Comparison of ENCODE assay signal across 29 cellular contexts in the genomic region with DNA sequence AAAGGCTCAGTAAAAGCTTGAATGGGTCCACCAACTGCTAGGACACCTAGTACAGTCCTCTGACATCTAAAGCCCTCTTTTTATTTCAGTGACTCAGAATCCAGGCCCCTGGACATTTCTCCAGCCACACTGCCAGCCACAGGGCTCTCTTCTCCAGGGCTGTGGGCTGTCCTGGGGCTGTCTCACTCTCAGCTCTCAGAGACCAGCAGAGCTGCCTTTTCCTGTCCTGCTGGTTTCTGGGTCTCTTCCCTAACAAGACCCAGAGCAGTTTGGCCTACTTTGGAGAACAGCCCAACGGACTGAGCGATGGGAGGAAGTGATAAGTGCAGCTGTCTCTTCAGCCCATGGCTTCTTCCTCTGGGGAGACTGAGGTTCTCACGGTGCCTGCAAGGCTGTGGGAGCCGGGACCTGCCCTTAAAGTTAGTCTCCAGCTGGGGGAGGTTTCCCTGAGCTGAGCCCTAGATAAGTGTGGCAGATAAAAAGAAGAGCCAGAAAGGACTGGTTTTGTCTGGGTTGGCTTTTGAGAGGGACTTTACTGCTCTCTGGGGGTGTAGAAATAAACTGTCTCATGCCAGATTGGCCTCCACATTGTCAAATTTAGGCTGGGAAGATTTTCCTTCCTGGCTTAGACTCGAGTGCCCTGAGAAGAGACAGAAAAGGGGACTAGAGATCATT.
DNase-seq lines count a peak whose midpoint lies in the region; ATAC-seq, FAIRE-seq and TF ChIP-seq lines count a peak whose summit lies in the region.
"Had no signal": no experiment of that assay in that cellular context is flagged by ENCODE, and none has a peak within 500 bp of the region (broad histone marks: within the 10 kb centered on the region; RNA-seq: fewer than 3 reads in every experiment).

No MANE protein-coding gene starts in this region.

- H3K36me3 ChIP-seq in CD4-positive, CD25-positive, alpha-beta regulatory T cell (ENCODE audit: control insufficient read depth, insufficient read depth, low read length): no peaks in the 10 kb centered on the region
- H3K36me3 ChIP-seq in bronchial epithelial cell (ENCODE audit: control insufficient read depth, insufficient read depth, low read length): no peaks in the 10 kb centered on the region
- H3K36me3 ChIP-seq in trophoblast cell (ENCODE audit: control insufficient read depth in 1 of 2, insufficient read depth in 2 of 2, low read length in 2 of 2): no peaks in the 10 kb centered on the region
- H3K36me3 ChIP-seq: BE2C, uterus had no signal

- H4K91ac ChIP-seq in trophoblast cell (ENCODE audit: low read depth, low read length): peak overlapping the region; percentile 8

- no peaks in the 10 kb centered on the region for H3K9me3 ChIP-seq in CD4-positive, CD25-positive, alpha-beta regulatory T cell (ENCODE audit: control insufficient read depth in 2 of 2, low read length in 2 of 2)
- H3K9me3 ChIP-seq in trophoblast cell (ENCODE audit: insufficient read depth, low read depth, low read length): peaks cover 4% of the 10 kb centered on the region
- H3K9me3 ChIP-seq: BE2C, uterus had no signal

- no peak overlapping the region for H2AK5ac ChIP-seq in trophoblast cell (ENCODE audit: low read length)

- peak overlapping the region in 1 of 4 donors; percentile 73 for H3K4me3 Mint-ChIP-seq in CD4-positive, CD25-positive, alpha-beta regulatory T cell
- H3K4me3 Mint-ChIP-seq: activated CD8-positive, alpha-beta memory T cell treated with anti-CD3 and anti-CD28 coated beads, Interleukin-2, amount 10 ng/mL, durations not matched to agents 7 days and 5 days; activated naive CD8-positive, alpha-beta T cell treated with anti-CD3 and anti-CD28 coated beads, Interleukin-2, amount 50 U/mL, for 24 hours; activated T-cell treated with anti-CD3 and anti-CD28 coated beads, Interleukin-2, amount 50 U/mL, for 72 hours; endodermal cell; GM23338; IgD-negative memory B cell; WTC11 had no signal

- H3K27ac Mint-ChIP-seq in CD4-positive, CD25-positive, alpha-beta regulatory T cell: peak overlapping the region in 2 of 3 donors; percentile 75 to 80
- H3K27ac Mint-ChIP-seq: activated CD8-positive, alpha-beta memory T cell treated with anti-CD3 and anti-CD28 coated beads, Interleukin-2, amount 10 ng/mL, durations not matched to agents 7 days and 5 days; activated naive CD8-positive, alpha-beta T cell treated with anti-CD3 and anti-CD28 coated beads, Interleukin-2, amount 50 U/mL, for 24 hours; activated T-cell treated with anti-CD3 and anti-CD28 coated beads, Interleukin-2, amount 50 U/mL, for 72 hours; endodermal cell; GM23338; WTC11 had no signal

- H4K12ac ChIP-seq in trophoblast cell (ENCODE audit: low read depth, low read length): no peak overlapping the region

- peak overlapping the region; percentile 84 for H2BK12ac ChIP-seq in trophoblast cell (ENCODE audit: low read length)

- peaks cover 0 to 3% (median 0%) of the 10 kb centered on the region in 7 donors for H3K9me3 Mint-ChIP-seq in CD4-positive, CD25-positive, alpha-beta regulatory T cell
- H3K9me3 Mint-ChIP-seq: activated naive CD8-positive, alpha-beta T cell treated with anti-CD3 and anti-CD28 coated beads, Interleukin-2, amount 50 U/mL, for 24 hours; endodermal cell; GM23338; WTC11 had no signal

- FAIRE-seq in bronchial epithelial cell (lab: Jason Lieb, UNC): no peak

- H3K27ac ChIP-seq in CD4-positive, CD25-positive, alpha-beta regulatory T cell (ENCODE audit: insufficient read depth, low read length, poor library complexity, severe bottlenecking): no peak overlapping the region
- peak overlapping the region; percentile 68 for H3K27ac ChIP-seq in trophoblast cell (ENCODE audit: low read depth, low read length)
- H3K27ac ChIP-seq: parathyroid adenoma, uterus had no signal

- H3K4me1 ChIP-seq in CD4-positive, CD25-positive, alpha-beta regulatory T cell (ENCODE audit: control insufficient read depth, insufficient read depth, low read length, poor library complexity, severe bottlenecking): peaks cover 9% of the 10 kb centered on the region
- peaks cover 16 to 18% of the 10 kb centered on the region in 2 experiments for H3K4me1 ChIP-seq in trophoblast cell (ENCODE audit: control insufficient read depth in 1 of 2, insufficient read depth in 2 of 2, low read length in 2 of 2)
- H3K4me1 ChIP-seq: BE2C, parathyroid adenoma, uterus had no signal

- H3K27me3 Mint-ChIP-seq in CD4-positive, CD25-positive, alpha-beta regulatory T cell: no peaks in the 10 kb centered on the region
- H3K27me3 Mint-ChIP-seq: activated CD8-positive, alpha-beta memory T cell treated with anti-CD3 and anti-CD28 coated beads, Interleukin-2, amount 10 ng/mL, durations not matched to agents 7 days and 5 days; activated naive CD8-positive, alpha-beta T cell treated with anti-CD3 and anti-CD28 coated beads, Interleukin-2, amount 50 U/mL, for 24 hours; IgD-negative memory B cell had no signal

- DNase-seq in CD4-positive, CD25-positive, alpha-beta regulatory T cell: peak in 1 of 3 donors; percentile 10
- DNase-seq in GM12865 (ENCODE audit: low read depth) (peak; percentile 47), bronchial epithelial cell (ENCODE audit: low read depth) (peak; percentile 18), trophoblast cell (peak; percentile 97 to 99), NCI-H2196 (lab: John Stamatoyannopoulos, UW; ENCODE audit: unreplicated experiment) (no peak)
- DNase-seq: ACHN; activated CD8-positive, alpha-beta memory T cell treated with anti-CD3 and anti-CD28 coated beads, Interleukin-2, amount 10 ng/mL, durations not matched to agents 7 days and 5 days; activated naive CD8-positive, alpha-beta T cell treated with anti-CD3 and anti-CD28 coated beads, Interleukin-2, amount 50 U/mL, for 24 hours; BE2C; central memory CD4-positive, alpha-beta T cell; DMS79 treated with DMSO at 0.1 percent for 48 hours; endodermal cell; foreskin melanocyte; left cardiac atrium; NCI-H1417; NCI-H2029 treated with DMSO at 0.1 percent for 48 hours; NCI-H524 treated with DMSO at 0.1 percent for 48 hours; OCI-M1; retina; uterus had no signal

- no peak overlapping the region for H3K18ac ChIP-seq in trophoblast cell (ENCODE audit: low read length)

- H2BK5ac ChIP-seq in trophoblast cell (ENCODE audit: low read depth, low read length, poor library complexity): peak overlapping the region; percentile 78

- H3K23ac ChIP-seq in trophoblast cell (ENCODE audit: low read length): no peak overlapping the region

- H3K4me3 ChIP-seq in CD4-positive, CD25-positive, alpha-beta regulatory T cell (ENCODE audit: low read depth, low read length): no peak overlapping the region
- no peak overlapping the region for H3K4me3 ChIP-seq in GM12865 (ENCODE audit: low read depth, low read length)
- no peak overlapping the region for H3K4me3 ChIP-seq in bronchial epithelial cell (ENCODE audit: low read depth, low read length)
- H3K4me3 ChIP-seq in trophoblast cell (ENCODE audit: low read depth, low read length): no peak overlapping the region
- H3K4me3 ChIP-seq: GM23338, skin epidermis, uterus had no signal

- peak; percentile 28 to 60 for ATAC-seq in CD4-positive, CD25-positive, alpha-beta regulatory T cell (ENCODE audit: low read depth in 2 of 2)
- no peak for ATAC-seq in GM18868 (IDR thresholded peaks at IDR 0.05; ENCODE audit: unreplicated experiment)
- ATAC-seq in GM19452 (IDR thresholded peaks at IDR 0.05; ENCODE audit: unreplicated experiment): no peak
- ATAC-seq: activated CD8-positive, alpha-beta memory T cell treated with anti-CD3 and anti-CD28 coated beads, Interleukin-2, amount 10 ng/mL, durations not matched to agents 7 days and 5 days; GM23338; left cardiac atrium; stimulated activated naive CD8-positive, alpha-beta T cell treated with anti-CD3 and anti-CD28 coated beads, Interleukin-15, Interleukin-2, amounts not matched to agents 100 U/mL and 50 U/mL, for 24 hours; WTC11 had no signal

- H2BK120ac ChIP-seq in trophoblast cell (ENCODE audit: insufficient read depth, low read length, poor library complexity): peak overlapping the region; percentile 30

- H3K36me3 Mint-ChIP-seq in CD4-positive, CD25-positive, alpha-beta regulatory T cell: no peaks in the 10 kb centered on the region
- H3K36me3 Mint-ChIP-seq: IgD-negative memory B cell, WTC11 had no signal

- no peak for TF ChIP-seq CTCF in GM12865 (IDR thresholded peaks at IDR 0.05; ENCODE audit: insufficient read depth, low read depth, low read length, missing control alignments)
- no peak for TF ChIP-seq CTCF in bronchial epithelial cell (IDR thresholded peaks at IDR 0.05; ENCODE audit: insufficient read depth, low read length, severe bottlenecking)

- H3K79me1 ChIP-seq in trophoblast cell (ENCODE audit: low read length): peaks cover 9% of the 10 kb centered on the region

- H3K27me3 ChIP-seq in CD4-positive, CD25-positive, alpha-beta regulatory T cell (ENCODE audit: control insufficient read depth, insufficient read depth, low read length): no peaks in the 10 kb centered on the region
- H3K27me3 ChIP-seq in bronchial epithelial cell (ENCODE audit: control insufficient read depth, insufficient read depth, low read length): no peaks in the 10 kb centered on the region
- no peaks in the 10 kb centered on the region for H3K27me3 ChIP-seq in trophoblast cell (ENCODE audit: insufficient read depth, low read length)
- H3K27me3 ChIP-seq: BE2C, uterus had no signal

- H2AFZ ChIP-seq in trophoblast cell (ENCODE audit: insufficient read depth, low read length, poor library complexity): no peak overlapping the region
- H2AFZ ChIP-seq: GM23338, parathyroid adenoma had no signal

- H3K4ac ChIP-seq in trophoblast cell (ENCODE audit: low read depth, low read length): no peak overlapping the region

- H3K14ac ChIP-seq in trophoblast cell (ENCODE audit: low read length): peak overlapping the region; percentile 11

- no peak overlapping the region for H3K9ac ChIP-seq in trophoblast cell (ENCODE audit: low read length)
- H3K9ac ChIP-seq: parathyroid adenoma had no signal

- H3K79me2 ChIP-seq in trophoblast cell (ENCODE audit: control insufficient read depth, insufficient read depth, low read length, poor library complexity): no peaks in the 10 kb centered on the region
- H3K79me2 ChIP-seq: parathyroid adenoma had no signal

- WGBS in trophoblast cell (ENCODE audit: extremely low coverage, insufficient coverage, insufficient read length): no CpG with 5 or more reads among the region's 5 CpGs

- H3K4me2 ChIP-seq in trophoblast cell (ENCODE audit: low read length): no peak overlapping the region
- H3K4me2 ChIP-seq: GM23338 had no signal

- H4K8ac ChIP-seq in trophoblast cell (ENCODE audit: low read depth, low read length): peak overlapping the region; percentile 43

- peaks cover 5 to 19% (median 7%) of the 10 kb centered on the region in 4 donors for H3K4me1 Mint-ChIP-seq in CD4-positive, CD25-positive, alpha-beta regulatory T cell
- H3K4me1 Mint-ChIP-seq: GM23338, IgD-negative memory B cell, WTC11 had no signal

Comparison
In these comparisons a context has a peak if more than half of its experiments do, and no peak if none do; other contexts are left out.
1. ATAC-seq: peak in CD4-positive, CD25-positive, alpha-beta regulatory T cell (2 of 2); none in GM18868 (single experiment) and GM19452 (single experiment).